In genomic region chr11:11620251-11620965, GRCh38 we compare ENCODE assay signal across 8 cellular contexts. TPM values are rescaled to one million over a fixed set of nuclear protein-coding genes. Genes with fewer than 3 reads are reported as not detected.
DNase-seq lines count a peak whose midpoint lies in the region; ATAC-seq and TF ChIP-seq lines count a peak whose summit lies in the region.

No MANE protein-coding gene starts in this region.

- H3K27me3 ChIP-seq in GM23248 (replicated peaks; ENCODE audit: insufficient read depth) = no peaks in the 10 kb centered on the region; the same call in 1 of the 2 replicates
- H3K27me3 ChIP-seq in esophagus muscularis mucosa = no peaks in the 10 kb centered on the region

- H3K27ac Mint-ChIP-seq in neural crest cell (ENCODE audit: unreplicated experiment) = no peak overlapping the region

- H2AFZ ChIP-seq in GM23248 = peak overlapping the region; percentile 87

- H3K9me2 ChIP-seq in GM23248 (ENCODE audit: insufficient read depth) = no peaks in the 10 kb centered on the region

- H3K4me2 ChIP-seq in GM23248 (ENCODE audit: unreplicated experiment) = peak overlapping the region; percentile 83

- H3K4me1 Mint-ChIP-seq in neural crest cell = peaks cover 11% of the 10 kb centered on the region

- H3K27me3 Mint-ChIP-seq in neural crest cell (ENCODE audit: low read depth) = peaks cover 49% of the 10 kb centered on the region

- H3K36me3 Mint-ChIP-seq in neural crest cell (ENCODE audit: low read depth) = no peaks in the 10 kb centered on the region

- H3K9me3 ChIP-seq in GM23248 (ENCODE audit: low read depth) = no peaks in the 10 kb centered on the region
- H3K9me3 ChIP-seq in esophagus muscularis mucosa = no peaks in the 10 kb centered on the region

- ATAC-seq in GM18505 (IDR thresholded peaks at IDR 0.05; ENCODE audit: unreplicated experiment) = no peak
- ATAC-seq in GM18520 (IDR thresholded peaks at IDR 0.05; ENCODE audit: unreplicated experiment) = no peak

- peak overlapping the region; percentile 82 for H3K4me3 ChIP-seq in AG09309 (ENCODE audit: control insufficient read depth, low read depth, low read length)
- H3K4me3 ChIP-seq in GM23248 = peak overlapping the region; percentile 81
- peak overlapping the region; percentile 64 to 71 (median 68) for H3K4me3 ChIP-seq in esophagus muscularis mucosa

- H3K36me3 ChIP-seq in GM23248 (ENCODE audit: low read depth) = no peaks in the 10 kb centered on the region
- no peaks in the 10 kb centered on the region for H3K36me3 ChIP-seq in esophagus muscularis mucosa

- intact Hi-C loops in esophagus muscularis mucosa (cut with DNase I) = loop anchor here (5.0 to 10.0 kb wide), 3 partner anchors 167 to 586 kb away; no protein-coding TSS in a partner anchor

- no peaks in the 10 kb centered on the region for H3K79me2 ChIP-seq in GM23248 (ENCODE audit: insufficient read depth)

- peak overlapping the region; percentile 92 for H3K4me3 Mint-ChIP-seq in neural crest cell

- H3F3A ChIP-seq in GM23248 (ENCODE audit: insufficient read depth) = no peaks in the 10 kb centered on the region

- in situ Hi-C loops in GM23248 (cut with MboI) = no loop called here

- no peak for TF ChIP-seq EP300 in esophagus muscularis mucosa (IDR thresholded peaks at IDR 0.05)

- no peaks in the 10 kb centered on the region for H3K9me3 Mint-ChIP-seq in neural crest cell

- no peak for TF ChIP-seq CTCF in AG09309 (IDR thresholded peaks at IDR 0.05; ENCODE audit: control insufficient read depth, insufficient read depth, low read depth, low read length, missing control alignments)
- no peak for TF ChIP-seq CTCF in esophagus muscularis mucosa (IDR thresholded peaks at IDR 0.05)
- no peak for TF ChIP-seq CTCF in neural crest cell (conservative IDR thresholded peaks at IDR 0.05)

- 14 to 27% methylated on average over 35 to 49 of the region's 50 CpGs for WGBS in GM23248 (ENCODE audit: low coverage in 1 of 2, low lambda C conversion rate in 2 of 2, missing lambda C conversion rate in 2 of 2), 2 experiments
- 2% methylated on average over 13 of the region's 50 CpGs for WGBS in esophagus muscularis mucosa

- no peak for DNase-seq in AG09309 (ENCODE audit: low read depth)
- DNase-seq in GM23248 = peak; percentile 50
- peak; percentile 9 for DNase-seq in SKM-1 (lab: John Stamatoyannopoulos, UW; ENCODE audit: unreplicated experiment)
- DNase-seq in esophagus muscularis mucosa (ENCODE audit: extremely low spot score) = peak; percentile 91
- peak; percentile 38 for DNase-seq in neural crest cell (ENCODE audit: low read depth, low spot score)
- DNase-seq in activated effector memory CD4-positive, alpha-beta T cell treated with Interleukin-2 at 50 U/mL for 16 hours = no peak

- H3K27ac ChIP-seq in GM23248 (no peak overlapping the region), esophagus muscularis mucosa (replicated peaks in 1 of 4) (peak overlapping the region; percentile 75 to 89 (median 82))

- TF ChIP-seq POLR2A in esophagus muscularis mucosa (IDR thresholded peaks at IDR 0.05; ENCODE audit: low read depth) = no peak
- no peak for TF ChIP-seq POLR2A in GM18505 (IDR thresholded peaks at IDR 0.05; ENCODE audit: borderline replicate concordance, extremely low read depth, insufficient read depth, insufficient read length)

- H3K4me1 ChIP-seq in GM23248 (ENCODE audit: insufficient read depth) = no peaks in the 10 kb centered on the region
- H3K4me1 ChIP-seq in esophagus muscularis mucosa = peaks cover 35 to 79% (median 74%) of the 10 kb centered on the region in 4 donors

- no peaks in the 10 kb centered on the region for H4K20me1 ChIP-seq in GM23248 (ENCODE audit: insufficient read depth)

- H3K9ac ChIP-seq in GM23248 = peak overlapping the region; percentile 78

RNA-seq across cellular contexts. Expression of gene GALNT18, which starts 1.4 kb away (rescaled TPM):
- total RNA-seq in GM23248 (2014; rRNA removed; shearing (Covaris generic)) = 5.6 and 7.1 TPM in 2 replicates
- polyA plus RNA-seq in GM23248 (2016; fragmentation: Nextera tagmentation; extraction: Ambion mirVana) = 3.9 and 4.1 TPM in 2 replicates
- total RNA-seq in esophagus muscularis mucosa (10 to 100 TPM; 29.1 to 67.0 (median 49.3) TPM), neural crest cell (2.5 and 2.8 TPM in 2 replicates)

Comparison
In these comparisons a context has a peak if more than half of its experiments do, and no peak if none do; other contexts are left out.
1. DNase-seq: peak in GM23248 (single experiment), SKM-1 (single experiment), esophagus muscularis mucosa (single experiment) and neural crest cell (single experiment); none in AG09309 (single experiment) and activated effector memory CD4-positive, alpha-beta T cell treated with Interleukin-2 at 50 U/mL for 16 hours (single experiment).
2. Peak in every context shown above with its lines, with median percentiles within 50 percentile points of each other: H3K4me3 ChIP-seq.